ENCODE assay signal across 16 cellular contexts in the genomic region with DNA sequence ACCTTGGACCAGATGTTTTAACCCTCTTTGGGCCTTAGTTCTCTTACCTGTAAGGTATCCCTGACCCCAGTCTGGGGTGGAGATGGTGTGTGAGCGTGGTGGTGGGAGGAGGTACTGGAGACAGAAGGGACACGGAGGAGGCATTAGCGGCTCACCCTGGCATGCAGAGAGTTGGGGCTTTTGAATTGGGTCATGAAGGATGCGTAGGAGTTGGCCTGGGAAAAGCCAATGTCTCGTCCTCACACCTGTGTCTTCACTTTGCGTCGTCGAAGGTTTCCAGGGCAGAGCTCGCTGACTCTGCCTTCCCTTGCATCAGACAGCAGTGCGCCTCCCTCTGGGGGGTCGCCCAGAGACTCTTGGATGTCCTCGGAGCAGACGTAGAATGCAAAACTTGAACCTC. TPM values are rescaled to one million over a fixed set of nuclear protein-coding genes. Genes with fewer than 3 reads are reported as not detected.
DNase-seq lines count a peak whose midpoint lies in the region; ATAC-seq, FAIRE-seq and TF ChIP-seq lines count a peak whose summit lies in the region.
"Had no signal": no experiment of that assay in that cellular context is flagged by ENCODE, and none has a peak within 500 bp of the region (broad histone marks: within the 10 kb centered on the region; RNA-seq: fewer than 3 reads in every experiment).

No MANE protein-coding gene starts in this region.

- POLR2A ChIA-PET in activated CD4-positive, alpha-beta T cell treated with anti-CD3 and anti-CD28 coated beads, Interleukin-2, amount 10 ng/mL, durations not matched to agents 7 days and 5 days (lab: Charles Lee) = no interaction called here

- no peaks in the 10 kb centered on the region for H3K9me2 ChIP-seq in GM23338 (ENCODE audit: insufficient read depth)

- no peak overlapping the region for H2AFZ ChIP-seq in GM23338

- peak; percentile 13 for FAIRE-seq in bronchial epithelial cell (lab: Jason Lieb, UNC)

- CTCF ChIA-PET in activated CD4-positive, alpha-beta T cell treated with anti-CD3 and anti-CD28 coated beads, Interleukin-2, amount 10 ng/mL, durations not matched to agents 7 days and 5 days (lab: Charles Lee) = no interaction called here

- peak overlapping the region; percentile 37; the same call in 1 of the 2 replicates for H3K27ac ChIP-seq in BLaER1
- no peak overlapping the region for H3K27ac ChIP-seq in GM23338 (ENCODE audit: low read depth)
- H3K27ac ChIP-seq: SK-N-MC had no signal

- H3K9me3 Mint-ChIP-seq in GM23338 = no peaks in the 10 kb centered on the region
- H3K9me3 Mint-ChIP-seq in nephron progenitor cell = no peaks in the 10 kb centered on the region
- H3K9me3 Mint-ChIP-seq in activated CD4-positive, alpha-beta T cell treated with anti-CD3 and anti-CD28 coated beads, Interleukin-2, amount 10 ng/mL, durations not matched to agents 7 days and 5 days = no peaks in the 10 kb centered on the region
- H3K9me3 Mint-ChIP-seq: CD8-positive, alpha-beta T cell; IgD-negative memory B cell had no signal

- H3K36me3 Mint-ChIP-seq in GM23338 (ENCODE audit: low read depth) (no peaks in the 10 kb centered on the region), nephron progenitor cell (ENCODE audit: low read depth) (no peaks in the 10 kb centered on the region)
- H3K36me3 Mint-ChIP-seq in activated CD4-positive, alpha-beta T cell treated with anti-CD3 and anti-CD28 coated beads, Interleukin-2, amount 10 ng/mL, durations not matched to agents 7 days and 5 days (ENCODE audit: low read depth) = no peaks in the 10 kb centered on the region
- H3K36me3 Mint-ChIP-seq: CD8-positive, alpha-beta T cell; IgD-negative memory B cell had no signal

- H3K27me3 ChIP-seq in BLaER1 (no peaks in the 10 kb centered on the region), GM23338 (ENCODE audit: insufficient read depth) (no peaks in the 10 kb centered on the region), bronchial epithelial cell (ENCODE audit: control insufficient read depth, insufficient read depth, low read length) (no peaks in the 10 kb centered on the region)

- H3K27ac Mint-ChIP-seq in GM23338 (peak overlapping the region; percentile 71), nephron progenitor cell (peak overlapping the region; percentile 88)
- no peak overlapping the region for H3K27ac Mint-ChIP-seq in activated CD4-positive, alpha-beta T cell treated with anti-CD3 and anti-CD28 coated beads, Interleukin-2, amount 10 ng/mL, durations not matched to agents 7 days and 5 days
- H3K27ac Mint-ChIP-seq: CD8-positive, alpha-beta T cell had no signal

- H3K9me3 ChIP-seq in BLaER1 = no peaks in the 10 kb centered on the region
- H3K9me3 ChIP-seq: HAP-1 had no signal

- H3K36me3 ChIP-seq in BLaER1 = peaks cover 25% of the 10 kb centered on the region; the same call in 1 of the 2 replicates
- H3K36me3 ChIP-seq in GM23338 (ENCODE audit: insufficient read depth) = no peaks in the 10 kb centered on the region
- H3K36me3 ChIP-seq in bronchial epithelial cell (ENCODE audit: control insufficient read depth, insufficient read depth, low read length) = peaks cover 14% of the 10 kb centered on the region
- H3K36me3 ChIP-seq: HAP-1 had no signal

- DNase-seq in GM23338 (ENCODE audit: low spot score) (no peak), bronchial epithelial cell (ENCODE audit: low read depth) (no peak), nephron progenitor cell (no peak), DMS114 treated with DMSO at 0.1 percent for 48 hours (lab: John Stamatoyannopoulos, UW; ENCODE audit: unreplicated experiment) (no peak), SIG-M5 (lab: John Stamatoyannopoulos, UW) (no peak)
- DNase-seq in activated CD4-positive, alpha-beta T cell treated with anti-CD3 and anti-CD28 coated beads, Interleukin-2, amount 50 U/mL, for 48 hours = no peak
- DNase-seq in activated CD4-positive, alpha-beta T cell treated with anti-CD3 and anti-CD28 coated beads, Interleukin-2, amount 10 ng/mL, durations not matched to agents 7 days and 5 days = no peak
- DNase-seq: CD8-positive, alpha-beta T cell; MV-4-11; NCI-H1436; NCI-H226; PC-3 had no signal

- ATAC-seq in GM23338 = no peak
- ATAC-seq: CD8-positive, alpha-beta T cell; PC-3 had no signal

- 0 out of 4 replicates have a peak, but pooled peaks of 1 of the 2 experiments have one; percentile 0 for TF ChIP-seq CTCF in GM23338 (conservative IDR thresholded peaks at IDR 0.05; ENCODE audit: low read depth in 2 of 2)
- TF ChIP-seq CTCF in bronchial epithelial cell (IDR thresholded peaks at IDR 0.05; ENCODE audit: insufficient read depth, low read length, severe bottlenecking) = no peak
- no peak for TF ChIP-seq CTCF in nephron progenitor cell (IDR thresholded peaks at IDR 0.05)

- H4K20me1 ChIP-seq in BLaER1 (peaks cover 100% of the 10 kb centered on the region), GM23338 (replicated peaks; ENCODE audit: insufficient read depth) (0 out of 2 replicates have a peak, but pooled peaks cover 10% of the 10 kb centered on the region)

- H3K4me1 ChIP-seq in BLaER1 (peaks cover 97% of the 10 kb centered on the region), GM23338 (ENCODE audit: insufficient read depth) (no peaks in the 10 kb centered on the region)
- H3K4me1 ChIP-seq: HAP-1 had no signal

- H3K4me3 ChIP-seq in BLaER1 (no peak overlapping the region), GM23338 (no peak overlapping the region), bronchial epithelial cell (ENCODE audit: low read depth, low read length) (no peak overlapping the region)
- H3K4me3 ChIP-seq: HAP-1, SK-N-MC had no signal

- peaks cover 79% of the 10 kb centered on the region for H3K79me2 ChIP-seq in GM23338 (replicated peaks; ENCODE audit: insufficient read depth)

- H3K27me3 Mint-ChIP-seq in GM23338 (ENCODE audit: insufficient read depth, low read depth, poor library complexity) = peaks cover 3% of the 10 kb centered on the region
- peaks cover 5% of the 10 kb centered on the region for H3K27me3 Mint-ChIP-seq in nephron progenitor cell (ENCODE audit: low read depth, poor library complexity)
- H3K27me3 Mint-ChIP-seq in activated CD4-positive, alpha-beta T cell treated with anti-CD3 and anti-CD28 coated beads, Interleukin-2, amount 10 ng/mL, durations not matched to agents 7 days and 5 days = no peaks in the 10 kb centered on the region
- H3K27me3 Mint-ChIP-seq: IgD-negative memory B cell had no signal

- peaks cover 7% of the 10 kb centered on the region; the same call in 2 of the 3 replicates for H3K4me1 Mint-ChIP-seq in GM23338
- peaks cover 43% of the 10 kb centered on the region for H3K4me1 Mint-ChIP-seq in nephron progenitor cell
- H3K4me1 Mint-ChIP-seq in activated CD4-positive, alpha-beta T cell treated with anti-CD3 and anti-CD28 coated beads, Interleukin-2, amount 10 ng/mL, durations not matched to agents 7 days and 5 days = no peaks in the 10 kb centered on the region
- H3K4me1 Mint-ChIP-seq: IgD-negative memory B cell had no signal

- H3K4me3 Mint-ChIP-seq in GM23338 = no peak overlapping the region
- H3K4me3 Mint-ChIP-seq in nephron progenitor cell = no peak overlapping the region
- no peak overlapping the region for H3K4me3 Mint-ChIP-seq in activated CD4-positive, alpha-beta T cell treated with anti-CD3 and anti-CD28 coated beads, Interleukin-2, amount 10 ng/mL, durations not matched to agents 7 days and 5 days
- H3K4me3 Mint-ChIP-seq: CD8-positive, alpha-beta T cell; IgD-negative memory B cell had no signal

- no peaks in the 10 kb centered on the region for H3F3A ChIP-seq in GM23338 (replicated peaks; ENCODE audit: low read depth)

- H3K4me2 ChIP-seq in BLaER1 (peak overlapping the region; percentile 90; the same call in 1 of the 2 replicates), GM23338 (no peak overlapping the region)

- H3K9ac ChIP-seq in BLaER1 = 0 out of 2 replicates have a peak overlapping the region, but pooled peaks have one; percentile 60

TF ChIP-seq in GM23338, 12 proteins besides CTCF, POLR2A, EP300 and RAD21:
- no peak for TF ChIP-seq NANOG (IDR thresholded peaks at IDR 0.05; ENCODE audit: borderline replicate concordance)

RNA-seq across cellular contexts. Expression of gene RXRA, which starts 11.2 kb away (rescaled TPM):
- 14.9 and 17.9 TPM in 2 replicates for total RNA-seq in GM23338 (2014; rRNA removed; shearing (Covaris generic))
- polyA plus RNA-seq in GM23338 (2016; fragmentation: Nextera tagmentation; extraction: Ambion mirVana) = 4.8 and 4.9 TPM in 2 replicates
- 16.8 and 21.3 TPM in 2 replicates for total RNA-seq in bronchial epithelial cell
- total RNA-seq in activated CD4-positive, alpha-beta T cell treated with anti-CD3 and anti-CD28 coated beads, Interleukin-2, amount 10 ng/mL, durations not matched to agents 7 days and 5 days = 1 to 10 TPM; 1.2 to 1.4 TPM
